Comparison of ENCODE assay signal across 25 cellular contexts in the genomic region with DNA sequence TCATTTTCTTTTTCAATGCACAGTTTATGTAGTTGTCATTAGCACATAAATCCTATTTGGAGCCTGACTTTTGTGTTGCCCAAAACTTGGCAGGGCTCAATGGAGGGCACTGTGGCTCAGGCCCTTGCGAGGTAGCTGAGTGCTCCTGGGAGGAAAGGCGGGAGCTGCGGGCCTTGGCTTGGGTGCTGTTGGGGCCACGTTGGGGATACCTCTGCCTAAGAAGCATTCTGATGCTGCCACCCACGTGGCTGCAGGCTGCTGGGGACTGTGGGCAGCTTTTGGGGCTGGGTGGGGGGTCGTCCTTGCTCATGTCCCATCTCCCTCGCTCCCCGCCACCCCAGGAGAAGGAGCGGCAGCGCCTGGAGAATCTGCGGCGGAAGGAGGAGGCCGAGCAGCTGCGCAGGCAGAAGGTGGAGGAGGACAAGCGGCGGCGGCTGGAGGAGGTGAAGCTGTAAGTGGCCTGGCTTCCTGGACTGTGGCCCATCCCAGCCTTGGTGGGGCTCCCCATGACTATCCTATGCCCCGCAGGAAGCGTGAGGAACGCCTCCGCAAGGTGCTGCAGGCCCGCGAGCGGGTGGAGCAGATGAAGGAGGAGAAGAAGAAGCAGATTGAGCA. TPM values are rescaled to one million over a fixed set of nuclear protein-coding genes. Genes with fewer than 3 reads are reported as not detected.
DNase-seq lines count a peak whose midpoint lies in the region; ATAC-seq and TF ChIP-seq lines count a peak whose summit lies in the region.
"Had no signal": no experiment of that assay in that cellular context is flagged by ENCODE, and none has a peak within 500 bp of the region (broad histone marks: within the 10 kb centered on the region; RNA-seq: fewer than 3 reads in every experiment).

No MANE protein-coding gene starts in this region.

- H3K9me3 ChIP-seq in left ventricle myocardium inferior (replicated peaks) = no peaks in the 10 kb centered on the region
- H3K9me3 ChIP-seq in colonic mucosa = no peaks in the 10 kb centered on the region
- H3K9me3 ChIP-seq: breast epithelium, SJCRH30, uterus had no signal

- H3K4me1 ChIP-seq in left ventricle myocardium inferior (no peaks in the 10 kb centered on the region), colonic mucosa (no peaks in the 10 kb centered on the region)
- H3K4me1 ChIP-seq: breast epithelium, SJCRH30, uterus had no signal

- DNase-seq in cardiac septum (ENCODE audit: low spot score) = peak; percentile 63
- DNase-seq in left ventricle myocardium inferior = no peak
- DNase-seq in colonic mucosa = peak; percentile 15
- peak in 9 of 10 donors; percentile 14 to 93 (median 59) for DNase-seq in posterior cingulate gyrus
- DNase-seq in NCI-H82 (lab: John Stamatoyannopoulos, UW) = no peak
- DNase-seq: activated CD4-positive, alpha-beta T cell treated with anti-CD3 and anti-CD28 coated beads, Interleukin-2, amount 50 U/mL, for 1 hour; activated T-cell treated with anti-CD3 and anti-CD28 coated beads for 4 hours; amniotic stem cell; C1 segment of cervical spinal cord; kidney; mammary epithelial cell; NCI-H1694; NCI-H2171; NCI-H510A treated with DMSO at 0.1 percent for 48 hours; SJCRH30; stimulated activated CD4-positive, alpha-beta T cell treated with anti-CD3 and anti-CD28 coated beads, Interleukin-1b, Interleukin-23, amount 100 ng/mL, for 48 hours; substantia nigra; uterus had no signal

- TF ChIP-seq CTCF in left ventricle myocardium inferior (IDR thresholded peaks at IDR 0.05; ENCODE audit: borderline replicate concordance) = no peak
- no peak for TF ChIP-seq CTCF in colonic mucosa (IDR thresholded peaks at IDR 0.05)

- no peak overlapping the region for H3K27ac ChIP-seq in left ventricle myocardium inferior (replicated peaks)
- no peak overlapping the region for H3K27ac ChIP-seq in colonic mucosa
- H3K27ac ChIP-seq: breast epithelium, SJCRH30, skin epidermis, uterus had no signal

- H3K36me3 ChIP-seq in left ventricle myocardium inferior = peaks cover 68% of the 10 kb centered on the region
- peaks cover 10% of the 10 kb centered on the region for H3K36me3 ChIP-seq in colonic mucosa
- H3K36me3 ChIP-seq: breast epithelium, uterus had no signal

- intact Hi-C loops in cardiac septum (cut with DNase I) = no loop called here
- intact Hi-C loops in left ventricle myocardium inferior (cut with micrococcal nuclease) = no loop called here
- intact Hi-C loops in colonic mucosa (cut with DNase I) = no loop called here
- intact Hi-C loops in posterior cingulate gyrus (cut with DNase I) = no loop called here

- H3K9ac ChIP-seq in colonic mucosa (ENCODE audit: low read depth in 2 of 2, low read length in 2 of 2) = no peak overlapping the region

- ATAC-seq in GM19328 (IDR thresholded peaks at IDR 0.05; ENCODE audit: unreplicated experiment) = no peak
- no peak for ATAC-seq in HG03565 (IDR thresholded peaks at IDR 0.05; ENCODE audit: unreplicated experiment)

- no peaks in the 10 kb centered on the region for H3K27me3 ChIP-seq in left ventricle myocardium inferior (ENCODE audit: low read depth)
- no peaks in the 10 kb centered on the region for H3K27me3 ChIP-seq in colonic mucosa
- H3K27me3 ChIP-seq: breast epithelium, SJCRH30, uterus had no signal

- no peak overlapping the region for H3K4me3 ChIP-seq in left ventricle myocardium inferior
- H3K4me3 ChIP-seq in colonic mucosa = no peak overlapping the region
- H3K4me3 ChIP-seq: breast epithelium, SJCRH30, skin epidermis, uterus had no signal

RNA-seq across cellular contexts. Expression of a gene that starts 20.9 kb away (rescaled TPM):
- total RNA-seq in cardiac septum = 13.5 TPM
- 9.8 TPM for total RNA-seq in left ventricle myocardium inferior
- 10 to 100 TPM; 35.1 to 93.4 TPM for total RNA-seq in colonic mucosa

RNA-seq across cellular contexts. Expression of a gene that starts 45.3 kb away (rescaled TPM):
- total RNA-seq in cardiac septum = not detected
- total RNA-seq in left ventricle myocardium inferior = not detected
- not detected for total RNA-seq in colonic mucosa
- total RNA-seq: breast epithelium, fibroblast of lung, glomerular endothelial cell, kidney, LHCN-M2, mammary epithelial cell, SJCRH30, uterus had no signal

Comparison
In these comparisons a context has a peak if more than half of its experiments do, and no peak if none do; other contexts are left out.
1. DNase-seq: peak in cardiac septum (single experiment), colonic mucosa (single experiment) and posterior cingulate gyrus (9 of 10); none in left ventricle myocardium inferior (single experiment) and NCI-H82 (single experiment).